1 cellular context compared by ENCODE assay signal in the genomic region with DNA sequence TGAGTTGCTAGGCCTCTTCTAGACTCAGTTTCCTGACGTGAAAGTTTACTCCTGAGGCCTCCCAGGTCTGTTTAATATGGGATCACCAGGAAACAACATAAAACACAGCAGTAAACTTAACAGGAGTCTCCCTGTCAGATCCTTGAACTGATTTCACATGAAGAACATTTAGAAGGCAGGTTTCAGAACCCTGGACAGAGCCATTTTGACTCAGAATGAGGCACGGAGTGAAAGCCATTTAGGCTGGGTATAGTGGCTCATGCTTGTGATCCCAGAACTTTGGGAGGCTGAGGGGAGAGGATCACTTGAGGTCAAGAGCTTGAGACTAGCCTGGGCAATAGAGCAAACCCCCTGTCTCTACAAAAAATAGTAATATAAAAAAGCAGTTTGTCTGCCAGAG.
A peak's percentile ranks its signal among the peaks of the same experiment; 100 is the strongest.
TF ChIP-seq lines count a peak whose summit lies in the region.

No MANE protein-coding gene starts in this region.

TF ChIP-seq in SK-N-SH, 30 proteins besides CTCF, POLR2A, EP300 and RAD21:
- TF ChIP-seq, protein P1, sequence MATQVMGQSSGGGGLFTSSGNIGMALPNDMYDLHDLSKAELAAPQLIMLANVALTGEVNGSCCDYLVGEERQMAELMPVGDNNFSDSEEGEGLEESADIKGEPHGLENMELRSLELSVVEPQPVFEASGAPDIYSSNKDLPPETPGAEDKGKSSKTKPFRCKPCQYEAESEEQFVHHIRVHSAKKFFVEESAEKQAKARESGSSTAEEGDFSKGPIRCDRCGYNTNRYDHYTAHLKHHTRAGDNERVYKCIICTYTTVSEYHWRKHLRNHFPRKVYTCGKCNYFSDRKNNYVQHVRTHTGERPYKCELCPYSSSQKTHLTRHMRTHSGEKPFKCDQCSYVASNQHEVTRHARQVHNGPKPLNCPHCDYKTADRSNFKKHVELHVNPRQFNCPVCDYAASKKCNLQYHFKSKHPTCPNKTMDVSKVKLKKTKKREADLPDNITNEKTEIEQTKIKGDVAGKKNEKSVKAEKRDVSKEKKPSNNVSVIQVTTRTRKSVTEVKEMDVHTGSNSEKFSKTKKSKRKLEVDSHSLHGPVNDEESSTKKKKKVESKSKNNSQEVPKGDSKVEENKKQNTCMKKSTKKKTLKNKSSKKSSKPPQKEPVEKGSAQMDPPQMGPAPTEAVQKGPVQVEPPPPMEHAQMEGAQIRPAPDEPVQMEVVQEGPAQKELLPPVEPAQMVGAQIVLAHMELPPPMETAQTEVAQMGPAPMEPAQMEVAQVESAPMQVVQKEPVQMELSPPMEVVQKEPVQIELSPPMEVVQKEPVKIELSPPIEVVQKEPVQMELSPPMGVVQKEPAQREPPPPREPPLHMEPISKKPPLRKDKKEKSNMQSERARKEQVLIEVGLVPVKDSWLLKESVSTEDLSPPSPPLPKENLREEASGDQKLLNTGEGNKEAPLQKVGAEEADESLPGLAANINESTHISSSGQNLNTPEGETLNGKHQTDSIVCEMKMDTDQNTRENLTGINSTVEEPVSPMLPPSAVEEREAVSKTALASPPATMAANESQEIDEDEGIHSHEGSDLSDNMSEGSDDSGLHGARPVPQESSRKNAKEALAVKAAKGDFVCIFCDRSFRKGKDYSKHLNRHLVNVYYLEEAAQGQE (IDR thresholded peaks at IDR 0.05; ENCODE audit: low read depth, low read length) = peak; percentile 92
- TF ChIP-seq, protein P2, sequence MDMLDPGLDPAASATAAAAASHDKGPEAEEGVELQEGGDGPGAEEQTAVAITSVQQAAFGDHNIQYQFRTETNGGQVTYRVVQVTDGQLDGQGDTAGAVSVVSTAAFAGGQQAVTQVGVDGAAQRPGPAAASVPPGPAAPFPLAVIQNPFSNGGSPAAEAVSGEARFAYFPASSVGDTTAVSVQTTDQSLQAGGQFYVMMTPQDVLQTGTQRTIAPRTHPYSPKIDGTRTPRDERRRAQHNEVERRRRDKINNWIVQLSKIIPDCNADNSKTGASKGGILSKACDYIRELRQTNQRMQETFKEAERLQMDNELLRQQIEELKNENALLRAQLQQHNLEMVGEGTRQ (IDR thresholded peaks at IDR 0.05; ENCODE audit: borderline replicate concordance, low read depth, low read length) = no peak
TF ChIP-seq in SK-N-SH: peak in this region for 1.
